In genomic region chr7:6395898-6396582, GRCh38 we compare ENCODE assay signal across 9 cellular contexts. TPM values are rescaled to one million over a fixed set of nuclear protein-coding genes. Genes with fewer than 3 reads are reported as not detected.
A peak's percentile ranks its signal among the peaks of the same experiment; 100 is the strongest.
DNase-seq lines count a peak whose midpoint lies in the region; ATAC-seq, FAIRE-seq and TF ChIP-seq lines count a peak whose summit lies in the region.
"Had no signal": no experiment of that assay in that cellular context is flagged by ENCODE, and none has a peak within 500 bp of the region (broad histone marks: within the 10 kb centered on the region; RNA-seq: fewer than 3 reads in every experiment).

No MANE protein-coding gene starts in this region.

- no peak overlapping the region for H3K4me3 ChIP-seq in NT2/D1 (ENCODE audit: insufficient read length, low read depth)
- H3K4me3 ChIP-seq in GM12878 = peak overlapping the region; percentile 2; the same call in 1 of the 2 replicates
- peak overlapping the region in 1 of 2 donors; percentile 4 for H3K4me3 ChIP-seq in left lung
- H3K4me3 ChIP-seq: SJCRH30 had no signal

- intact Hi-C loops in GM12878 (cut with micrococcal nuclease; ENCODE audit: unreplicated experiment) = no loop called here
- intact Hi-C loops in left lung (cut with DNase I) = no loop called here

- in situ Hi-C loops in GM12878 (cut with MboI) = no loop called here

- ATAC-seq in GM12878 = no peak
- ATAC-seq in left lung = peak; percentile 5
- ATAC-seq in GM19467 (IDR thresholded peaks at IDR 0.05; ENCODE audit: unreplicated experiment) = no peak
- ATAC-seq in HG02642 (IDR thresholded peaks at IDR 0.05; ENCODE audit: poor library complexity, unreplicated experiment) = no peak

- DNase-seq in NT2/D1 (ENCODE audit: low read depth, low spot score) (no peak), GM12878 (ENCODE audit: low read depth, low spot score) (no peak), left lung (peak in 1 of 2 donors; percentile 80), superior temporal gyrus (ENCODE audit: extremely low spot score) (peak; percentile 64), NCI-H2171 (lab: John Stamatoyannopoulos, UW) (no peak), NCI-H510A treated with DMSO at 0.1 percent for 48 hours (lab: John Stamatoyannopoulos, UW) (no peak)
- DNase-seq: SJCRH30 had no signal

- 57% methylated on average over 23 of the region's 23 CpGs for WGBS in GM12878 (ENCODE audit: insufficient coverage, insufficient replicate concordance, low lambda C conversion rate, missing lambda C conversion rate)

- H3K4me1 ChIP-seq in NT2/D1 (ENCODE audit: insufficient read depth, insufficient read length) = peaks cover 7% of the 10 kb centered on the region
- H3K4me1 ChIP-seq in GM12878 (ENCODE audit: control insufficient read depth, insufficient read depth, low read length) = peaks cover 19% of the 10 kb centered on the region
- peaks cover 15 to 100% of the 10 kb centered on the region in 2 donors for H3K4me1 ChIP-seq in left lung
- H3K4me1 ChIP-seq: SJCRH30 had no signal

- FAIRE-seq in GM12878 (lab: Jason Lieb, UNC) = no peak

- peak overlapping the region; percentile 66; the same call in 1 of the 2 replicates for H3K4me2 ChIP-seq in GM12878 (ENCODE audit: control insufficient read depth, insufficient read depth)

- peaks cover 59% of the 10 kb centered on the region for H3K79me2 ChIP-seq in GM12878 (ENCODE audit: control insufficient read depth, insufficient read depth, low read length)

- no peak for TF ChIP-seq CTCF in GM12878 (IDR thresholded peaks at IDR 0.05 in 2 of 3, conservative IDR thresholded peaks at IDR 0.05 in 1 of 3; ENCODE audit: control insufficient read depth in 2 of 3, extremely low read depth in 1 of 3, insufficient read depth in 1 of 3, low read depth in 3 of 3, low read length in 3 of 3)
- no peak for TF ChIP-seq CTCF in left lung (IDR thresholded peaks at IDR 0.05)

- no peaks in the 10 kb centered on the region for H3K27me3 ChIP-seq in NT2/D1 (ENCODE audit: insufficient read depth, insufficient read length)
- no peaks in the 10 kb centered on the region for H3K27me3 ChIP-seq in GM12878 (replicated peaks in 1 of 2; ENCODE audit: control insufficient read depth in 2 of 2, insufficient read depth in 2 of 2, low read length in 1 of 2)
- no peaks in the 10 kb centered on the region for H3K27me3 ChIP-seq in left lung
- H3K27me3 ChIP-seq: SJCRH30 had no signal

- POLR2A ChIA-PET in GM12878 (lab: Charles Lee) = interaction anchor here (0.5 kb wide), 1 partner anchor 260 kb away, joined by 3 read pairs; no protein-coding TSS in a partner anchor

- peak overlapping the region; percentile 24 for H3K27ac ChIP-seq in GM12878 (ENCODE audit: control insufficient read depth, insufficient read depth)
- peak overlapping the region in 1 of 2 donors; percentile 65 for H3K27ac ChIP-seq in left lung
- H3K27ac ChIP-seq: SJCRH30 had no signal

- RAD21 ChIA-PET in GM12878 (lab: Charles Lee; ENCODE audit: unreplicated experiment) = no interaction called here

- SMC1A ChIA-PET in GM12878 (lab: Charles Lee; ENCODE audit: uncharacterized antibody, unreplicated experiment) = interaction anchor here (0.7 to 1.4 kb wide), 2 partner anchors 10 to 719 kb away, joined by 3 to 4 read pairs; no protein-coding TSS in a partner anchor

- peaks cover 82% of the 10 kb centered on the region for H3K36me3 ChIP-seq in NT2/D1 (ENCODE audit: insufficient read depth, insufficient read length, low read length)
- peaks cover 21 to 28% of the 10 kb centered on the region in 2 experiments for H3K36me3 ChIP-seq in GM12878 (ENCODE audit: control insufficient read depth in 2 of 2, insufficient read depth in 2 of 2, low read length in 1 of 2)
- H3K36me3 ChIP-seq in left lung = peaks cover 0 to 53% of the 10 kb centered on the region in 2 donors

- H3K9me3 ChIP-seq in NT2/D1 (ENCODE audit: insufficient read depth, low read length) (no peaks in the 10 kb centered on the region), GM12878 (replicated peaks; ENCODE audit: control insufficient read depth, insufficient read depth, low read length) (no peaks in the 10 kb centered on the region), left lung (no peaks in the 10 kb centered on the region)
- H3K9me3 ChIP-seq: SJCRH30 had no signal

- no peak for TF ChIP-seq POLR2A in GM12878 (IDR thresholded peaks at IDR 0.05; ENCODE audit: low read depth, low read length)

- no peak for TF ChIP-seq RAD21 in GM12878 (IDR thresholded peaks at IDR 0.05; ENCODE audit: insufficient read depth, low read depth, low read length)

- H4K20me1 ChIP-seq in GM12878 (ENCODE audit: control insufficient read depth, insufficient read depth) = peaks cover 5% of the 10 kb centered on the region

- CTCF ChIA-PET in GM12878 (lab: Yijun Ruan, JAX) = no interaction called here

- no TSS peak for BruUV-seq in GM12878 (replicated peaks; lab: Mats Ljungman, UMichigan)

- no peak overlapping the region for H2AFZ ChIP-seq in GM12878 (ENCODE audit: control insufficient read depth, low read depth, low read length)

- H3K9ac ChIP-seq in NT2/D1 (ENCODE audit: insufficient read length, low read depth) (peak overlapping the region; percentile 8), GM12878 (ENCODE audit: control insufficient read depth, insufficient read depth, low read length) (peak overlapping the region; percentile 26; the same call in 1 of the 2 replicates)

- TF ChIP-seq EP300 in GM12878 (IDR thresholded peaks at IDR 0.05; ENCODE audit: borderline replicate concordance in 1 of 2, control insufficient read depth in 1 of 2, low read depth in 2 of 2, low read length in 2 of 2) = no peak

TF ChIP-seq in GM12878, 131 proteins besides CTCF, POLR2A, EP300 and RAD21 (continues in another document):
- TF ChIP-seq IRF3 (IDR thresholded peaks at IDR 0.05) = no peak

RNA-seq across cellular contexts. Expression of gene RAC1, which starts 21.7 kb away (rescaled TPM):
- 40.3 and 46.2 TPM in 2 replicates for total RNA-seq in GM12878 (2013; cell fraction: nucleolus; rRNA removed)
- 56.1 and 72.7 TPM in 2 replicates for total RNA-seq in GM12878 (2014; rRNA removed)
- total RNA-seq in GM12878 (2014; rRNA removed; fragmentation: Illumina TruSeq; extraction: Trizol) = 78.6 and 86.2 TPM in 2 replicates
- 182 and 198 TPM in 2 replicates for total RNA-seq in GM12878 (2021)
- 52.0 TPM for polyA plus RNA-seq in GM12878 (2011; ENCODE audit: low read depth)
- polyA plus RNA-seq in GM12878 (2011; rRNA removed) = 198 and 244 TPM in 2 replicates
- 164 and 177 TPM in 2 replicates for polyA plus RNA-seq in GM12878 (2011; cell fraction: cytosol; rRNA removed)
- 88.5 and 98.3 TPM in 2 replicates for polyA plus RNA-seq in GM12878 (2011; cell fraction: nucleus; rRNA removed)
- polyA plus RNA-seq in GM12878 (2012) = 106 and 124 TPM in 2 replicates
- polyA plus RNA-seq in GM12878 (2014; fragmentation: Illumina TruSeq; extraction: Trizol) = 158 and 160 TPM in 2 replicates
- 100 to 1,000 TPM in 1 of 2 experiments, 10 to 100 TPM in 1; 59.5 to 189 TPM for polyA plus RNA-seq in GM12878 (2014; fragmentation: Nextera tagmentation; extraction: Ambion mirVana)
- 148 and 172 TPM in 2 replicates for polyA plus RNA-seq in GM12878 (2014; rRNA removed)
- 100 to 1,000 TPM in 1 of 2 experiments, 10 to 100 TPM in 1; 34.2 to 356 TPM for polyA plus RNA-seq in GM12878 (2016; fragmentation: Nextera tagmentation; extraction: Ambion mirVana)
- polyA minus RNA-seq in GM12878 (2011; rRNA and poly(A)+ RNA removed) = 154 and 200 TPM in 2 replicates
- 44.1 and 56.1 TPM in 2 replicates for polyA minus RNA-seq in GM12878 (2011; cell fraction: cytosol; rRNA and poly(A)+ RNA removed)
- polyA minus RNA-seq in GM12878 (2011; cell fraction: nucleus; rRNA and poly(A)+ RNA removed) = 17.7 and 36.4 TPM in 2 replicates
- total RNA-seq in left lung = 100 to 1,000 TPM; 263 to 303 TPM

RNA-seq across cellular contexts. Expression of gene FAM220A, which starts 47.3 kb away (rescaled TPM):
- 3.9 and 7.7 TPM in 2 replicates for total RNA-seq in GM12878 (2013; cell fraction: nucleolus; rRNA removed)
- total RNA-seq in GM12878 (2014; rRNA removed) (12.0 and 14.3 TPM in 2 replicates), GM12878 (2014; rRNA removed; fragmentation: Illumina TruSeq; extraction: Trizol) (9.7 and 10.4 TPM in 2 replicates), GM12878 (2021) (13.1 and 14.7 TPM in 2 replicates), left lung (10 to 100 TPM; 14.2 to 14.9 TPM)
- polyA plus RNA-seq in GM12878 (2011; ENCODE audit: low read depth) = 24.1 TPM
- polyA plus RNA-seq in GM12878 (2011; rRNA removed) (12.3 and 15.5 TPM in 2 replicates), GM12878 (2014; fragmentation: Illumina TruSeq; extraction: Trizol) (9.8 and 11.6 TPM in 2 replicates), GM12878 (2014; fragmentation: Nextera tagmentation; extraction: Ambion mirVana) (1 to 10 TPM; 1.4 to 3.3 TPM), GM12878 (2014; rRNA removed) (9.4 and 9.5 TPM in 2 replicates), GM12878 (2016; fragmentation: Nextera tagmentation; extraction: Ambion mirVana) (10 to 100 TPM; 10.9 to 13.8 TPM)
- 10.1 and 18.2 TPM in 2 replicates for polyA plus RNA-seq in GM12878 (2011; cell fraction: cytosol; rRNA removed)
- 4.2 and 4.6 TPM in 2 replicates for polyA plus RNA-seq in GM12878 (2011; cell fraction: nucleus; rRNA removed)
- polyA plus RNA-seq in GM12878 (2012) = 7.6 and 10.9 TPM in 2 replicates
- polyA minus RNA-seq in GM12878 (2011; rRNA and poly(A)+ RNA removed) = 9.7 and 10.1 TPM in 2 replicates
- 5.1 and 6.8 TPM in 2 replicates for polyA minus RNA-seq in GM12878 (2011; cell fraction: cytosol; rRNA and poly(A)+ RNA removed)
- polyA minus RNA-seq in GM12878 (2011; cell fraction: nucleus; rRNA and poly(A)+ RNA removed) = 3.1 and 12.0 TPM in 2 replicates

RNA-seq across cellular contexts. Expression of gene DAGLB, which starts 51.7 kb away (rescaled TPM):
- 35.2 and 40.8 TPM in 2 replicates for total RNA-seq in GM12878 (2013; cell fraction: nucleolus; rRNA removed)
- 7.4 and 9.5 TPM in 2 replicates for total RNA-seq in GM12878 (2014; rRNA removed)
- total RNA-seq in GM12878 (2014; rRNA removed; fragmentation: Illumina TruSeq; extraction: Trizol) = 5.7 and 5.9 TPM in 2 replicates
- 12.4 and 13.3 TPM in 2 replicates for total RNA-seq in GM12878 (2021)
- polyA plus RNA-seq in GM12878 (2011; ENCODE audit: low read depth) = 6.4 TPM
- polyA plus RNA-seq in GM12878 (2011; rRNA removed) = 5.1 and 12.8 TPM in 2 replicates
- 11.0 and 14.7 TPM in 2 replicates for polyA plus RNA-seq in GM12878 (2011; cell fraction: cytosol; rRNA removed)
- polyA plus RNA-seq in GM12878 (2011; cell fraction: nucleus; rRNA removed) = 20.0 and 24.0 TPM in 2 replicates
- 5.2 and 6.5 TPM in 2 replicates for polyA plus RNA-seq in GM12878 (2012)
- polyA plus RNA-seq in GM12878 (2014; fragmentation: Illumina TruSeq; extraction: Trizol) = 2.7 and 6.2 TPM in 2 replicates
- polyA plus RNA-seq in GM12878 (2014; fragmentation: Nextera tagmentation; extraction: Ambion mirVana) = 1 to 10 TPM; 1.2 to 2.4 TPM
- 10.5 and 10.8 TPM in 2 replicates for polyA plus RNA-seq in GM12878 (2014; rRNA removed)
- 10 to 100 TPM; 10.6 to 11.0 TPM for polyA plus RNA-seq in GM12878 (2016; fragmentation: Nextera tagmentation; extraction: Ambion mirVana)
- polyA minus RNA-seq in GM12878 (2011; rRNA and poly(A)+ RNA removed) = 17.5 and 30.1 TPM in 2 replicates
- polyA minus RNA-seq in GM12878 (2011; cell fraction: cytosol; rRNA and poly(A)+ RNA removed) = 6.5 and 11.4 TPM in 2 replicates
- polyA minus RNA-seq in GM12878 (2011; cell fraction: nucleus; rRNA and poly(A)+ RNA removed) = 13.7 and 21.4 TPM in 2 replicates
- 10 to 100 TPM; 38.4 to 46.5 TPM for total RNA-seq in left lung
